1 cellular context compared by ENCODE assay signal in genomic region chr5:168578506-168579205, GRCh38.
TF ChIP-seq lines count a peak whose summit lies in the region.

No MANE protein-coding gene starts in this region.

TF ChIP-seq in HepG2, 621 proteins besides CTCF, POLR2A, EP300 and RAD21 (continued from another document):
- TF ChIP-seq KDM5B (CRISPR knock-in tag; IDR thresholded peaks at IDR 0.05; ENCODE audit: borderline replicate concordance) (peak; percentile 34; the same call in 1 of the 2 replicates), FOXA1 (IDR thresholded peaks at IDR 0.05) (no peak), FOXA1 (CRISPR knock-in tag; IDR thresholded peaks at IDR 0.05) (peak; percentile 38; the same call in 1 of the 2 replicates), SALL1 (CRISPR knock-in tag; IDR thresholded peaks at IDR 0.05) (peak; percentile 49), ZNF333 (CRISPR knock-in tag; IDR thresholded peaks at IDR 0.05; ENCODE audit: borderline replicate concordance) (no peak)
